ENCODE assay signal across 12 cellular contexts in genomic region chr7:155233703-155234492, GRCh38.
A peak's percentile ranks its signal among the peaks of the same experiment; 100 is the strongest.
DNase-seq lines count a peak whose midpoint lies in the region; ATAC-seq and TF ChIP-seq lines count a peak whose summit lies in the region.
"Had no signal": no experiment of that assay in that cellular context is flagged by ENCODE, and none has a peak within 500 bp of the region (broad histone marks: within the 10 kb centered on the region; RNA-seq: fewer than 3 reads in every experiment).

No MANE protein-coding gene starts in this region.

- POLR2A ChIA-PET in CD8-positive, alpha-beta memory T cell (lab: Charles Lee), result no interaction called here

- H3K4me1 Mint-ChIP-seq in CD8-positive, alpha-beta memory T cell, result no peaks in the 10 kb centered on the region

- H3K4me2 ChIP-seq in BLaER1 treated with 17β-estradiol and CSF1 and Interleukin-3, amounts not matched to agents 10 nM and 100 nM, result peak overlapping the region in 7 of 11 experiments; percentile 38 to 68 (median 51); a peak in 13 of 22 replicates
- no peak overlapping the region for H3K4me2 ChIP-seq in parathyroid adenoma (ENCODE audit: low read length)

- H3K4me1 ChIP-seq in BLaER1 treated with 17β-estradiol and CSF1 and Interleukin-3, amounts not matched to agents 10 nM and 100 nM, result peaks cover 6 to 41% (median 30%) of the 10 kb centered on the region in 10 experiments
- peaks cover 21% of the 10 kb centered on the region for H3K4me1 ChIP-seq in parathyroid adenoma
- H3K4me1 ChIP-seq in CD8-positive, alpha-beta memory T cell (ENCODE audit: insufficient read depth, low read length), result no peaks in the 10 kb centered on the region

- H3K27ac ChIP-seq in BLaER1 treated with 17β-estradiol and CSF1 and Interleukin-3, amounts not matched to agents 10 nM and 100 nM, result no peak overlapping the region
- no peak overlapping the region for H3K27ac ChIP-seq in parathyroid adenoma
- no peak overlapping the region for H3K27ac ChIP-seq in CD8-positive, alpha-beta memory T cell (ENCODE audit: low read depth, low read length)
- H3K27ac ChIP-seq: epithelial cell of prostate had no signal

- no peak overlapping the region for H3K4me3 ChIP-seq in BLaER1 treated with 17β-estradiol and CSF1 and Interleukin-3, amounts not matched to agents 10 nM and 100 nM
- H3K4me3 ChIP-seq in fibroblast of mammary gland (ENCODE audit: control insufficient read depth, low read depth, low read length), result no peak overlapping the region
- H3K4me3 ChIP-seq in parathyroid adenoma (ENCODE audit: low read depth, low read length), result no peak overlapping the region
- H3K4me3 ChIP-seq in CD8-positive, alpha-beta memory T cell (ENCODE audit: low read length), result no peak overlapping the region

- no peak for TF ChIP-seq CTCF in fibroblast of mammary gland (conservative IDR thresholded peaks at IDR 0.05; ENCODE audit: control insufficient read depth, insufficient read depth, low read depth, low read length)
- TF ChIP-seq CTCF in parathyroid adenoma (IDR thresholded peaks at IDR 0.05), result peak; percentile 42

- CTCF ChIA-PET in CD8-positive, alpha-beta memory T cell (lab: Charles Lee), result interaction anchor here (2.4 kb wide), 1 partner anchor 111 kb away, joined by 17 read pairs; no protein-coding TSS in a partner anchor

- in situ Hi-C loops in G401 (cut with HindIII; ENCODE audit: low sequenced_read_pairs), result no loop called here

- no peaks in the 10 kb centered on the region for H3K9me3 Mint-ChIP-seq in CD8-positive, alpha-beta memory T cell
- H3K9me3 Mint-ChIP-seq: activated T-cell treated with anti-CD3 and anti-CD28 coated beads, Interleukin-2, amount 50 U/mL, for 72 hours had no signal

- no peaks in the 10 kb centered on the region for H3K36me3 Mint-ChIP-seq in CD8-positive, alpha-beta memory T cell

- peak overlapping the region in 2 of 11 experiments; percentile 1 to 11; a peak in 1 of 22 replicates for H3K9ac ChIP-seq in BLaER1 treated with 17β-estradiol and CSF1 and Interleukin-3, amounts not matched to agents 10 nM and 100 nM
- no peak overlapping the region for H3K9ac ChIP-seq in parathyroid adenoma

- H4K20me1 ChIP-seq in BLaER1 treated with 17β-estradiol and CSF1 and Interleukin-3, amounts not matched to agents 10 nM and 100 nM, result no peaks in the 10 kb centered on the region

- peaks cover 2 to 12% of the 10 kb centered on the region in 2 donors for H3K27me3 Mint-ChIP-seq in CD8-positive, alpha-beta memory T cell

- no peaks in the 10 kb centered on the region for H3K36me3 ChIP-seq in BLaER1 treated with 17β-estradiol and CSF1 and Interleukin-3, amounts not matched to agents 10 nM and 100 nM
- no peaks in the 10 kb centered on the region for H3K36me3 ChIP-seq in parathyroid adenoma (ENCODE audit: control insufficient read depth, insufficient read depth, low read length)
- H3K36me3 ChIP-seq in CD8-positive, alpha-beta memory T cell (ENCODE audit: insufficient read depth, low read length), result no peaks in the 10 kb centered on the region

- H3K27me3 ChIP-seq in BLaER1 treated with 17β-estradiol and CSF1 and Interleukin-3, amounts not matched to agents 10 nM and 100 nM, result no peaks in the 10 kb centered on the region
- H3K27me3 ChIP-seq in parathyroid adenoma (ENCODE audit: control insufficient read depth, insufficient read depth, low read length), result no peaks in the 10 kb centered on the region
- H3K27me3 ChIP-seq in CD8-positive, alpha-beta memory T cell (ENCODE audit: insufficient read depth, low read length, poor library complexity, severe bottlenecking), result no peaks in the 10 kb centered on the region

- H3K79me2 ChIP-seq in parathyroid adenoma, result no peaks in the 10 kb centered on the region

- H3K4me3 Mint-ChIP-seq in CD8-positive, alpha-beta memory T cell, result no peak overlapping the region
- H3K4me3 Mint-ChIP-seq: activated T-cell treated with anti-CD3 and anti-CD28 coated beads, Interleukin-2, amount 50 U/mL, for 72 hours had no signal

- peaks cover 0 to 10% (median under 1%) of the 10 kb centered on the region in 11 experiments; a peak in 3 of 22 replicates for H3K9me3 ChIP-seq in BLaER1 treated with 17β-estradiol and CSF1 and Interleukin-3, amounts not matched to agents 10 nM and 100 nM (replicated peaks in 1 of 11)
- H3K9me3 ChIP-seq in parathyroid adenoma (ENCODE audit: control insufficient read depth, low read length), result no peaks in the 10 kb centered on the region
- H3K9me3 ChIP-seq in CD8-positive, alpha-beta memory T cell (ENCODE audit: low read length), result no peaks in the 10 kb centered on the region

- ATAC-seq in HG02588 (IDR thresholded peaks at IDR 0.05; ENCODE audit: unreplicated experiment), result no peak

- DNase-seq in fibroblast of mammary gland (ENCODE audit: low read depth) (peak; percentile 35), G401 (ENCODE audit: low spot score) (no peak), GM19240 (ENCODE audit: insufficient read length, low spot score) (no peak)
- DNase-seq in CD8-positive, alpha-beta memory T cell, result no peak
- DNase-seq: activated T-cell treated with anti-CD3 and anti-CD28 coated beads, Interleukin-2, amount 50 U/mL, for 72 hours; COR-L47; NCI-H446 had no signal

- no peak overlapping the region for H3K27ac Mint-ChIP-seq in CD8-positive, alpha-beta memory T cell
- H3K27ac Mint-ChIP-seq: activated T-cell treated with anti-CD3 and anti-CD28 coated beads, Interleukin-2, amount 50 U/mL, for 72 hours had no signal

- peak; percentile 20; the same call in 1 of the 2 replicates for TF ChIP-seq RAD21 in Ishikawa (IDR thresholded peaks at IDR 0.05; ENCODE audit: low read depth)

- TF ChIP-seq EP300 in Ishikawa (IDR thresholded peaks at IDR 0.05; ENCODE audit: borderline replicate concordance), result no peak

- no peak overlapping the region for H2AFZ ChIP-seq in parathyroid adenoma

TF ChIP-seq in Ishikawa, 13 proteins besides CTCF, POLR2A, EP300 and RAD21:
- TF ChIP-seq NFIC (IDR thresholded peaks at IDR 0.05) (no peak), REST (IDR thresholded peaks at IDR 0.05; ENCODE audit: low read depth) (no peak), ZBTB7A (IDR thresholded peaks at IDR 0.05; ENCODE audit: low read depth) (no peak), TCF12 (IDR thresholded peaks at IDR 0.05; ENCODE audit: low read depth) (no peak), TEAD4 (IDR thresholded peaks at IDR 0.05) (no peak), YY1 (IDR thresholded peaks at IDR 0.05; ENCODE audit: low read depth) (no peak), EGR1 (IDR thresholded peaks at IDR 0.05) (no peak), FOXM1 (IDR thresholded peaks at IDR 0.05; ENCODE audit: borderline replicate concordance, low read depth) (no peak), TAF1 (IDR thresholded peaks at IDR 0.05; ENCODE audit: low read depth) (no peak), CEBPB (IDR thresholded peaks at IDR 0.05) (no peak), USF1 (IDR thresholded peaks at IDR 0.05) (no peak), CREB1 (IDR thresholded peaks at IDR 0.05; ENCODE audit: low read depth) (no peak)
- TF ChIP-seq, protein P1, sequence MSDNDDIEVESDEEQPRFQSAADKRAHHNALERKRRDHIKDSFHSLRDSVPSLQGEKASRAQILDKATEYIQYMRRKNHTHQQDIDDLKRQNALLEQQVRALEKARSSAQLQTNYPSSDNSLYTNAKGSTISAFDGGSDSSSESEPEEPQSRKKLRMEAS (IDR thresholded peaks at IDR 0.05), result no peak
